ENCODE assay signal across 1 cellular context in genomic region chr11:32792111-32792947, GRCh38.
TF ChIP-seq lines count a peak whose summit lies in the region.

No MANE protein-coding gene starts in this region.

TF ChIP-seq in K562, 482 proteins besides CTCF, POLR2A, EP300 and RAD21 (continued from another document):
- TF ChIP-seq ZBTB11 (CRISPR knock-in tag; IDR thresholded peaks at IDR 0.05) (no peak), SUPT5H (IDR thresholded peaks at IDR 0.05) (no peak), SMARCA5 (IDR thresholded peaks at IDR 0.05) (no peak), SMARCE1 (IDR thresholded peaks at IDR 0.05) (no peak), CBX5 (IDR thresholded peaks at IDR 0.05; ENCODE audit: borderline replicate concordance, low read depth) (no peak), EZH2 (IDR thresholded peaks at IDR 0.05; ENCODE audit: borderline replicate concordance, low read depth, low read length) (no peak)
TF ChIP-seq in K562: peak in this region for 0.
